Comparison of ENCODE assay signal across 1 cellular context in genomic region chr17:73595931-73596330, GRCh38.
TF ChIP-seq lines count a peak whose summit lies in the region.

No MANE protein-coding gene starts in this region.

TF ChIP-seq in HCT116, 20 proteins besides CTCF, POLR2A, EP300 and RAD21:
- TF ChIP-seq YY1 (IDR thresholded peaks at IDR 0.05; ENCODE audit: extremely low read depth, insufficient replicate concordance, low read depth, low read length), result no peak
- TF ChIP-seq ZNF274 (IDR thresholded peaks at IDR 0.05; ENCODE audit: low read depth, low read length), result no peak
- TF ChIP-seq CEBPB (IDR thresholded peaks at IDR 0.05; ENCODE audit: low read depth), result no peak
- TF ChIP-seq ELF1 (IDR thresholded peaks at IDR 0.05; ENCODE audit: borderline replicate concordance, low read depth), result no peak
- TF ChIP-seq, protein P1, sequence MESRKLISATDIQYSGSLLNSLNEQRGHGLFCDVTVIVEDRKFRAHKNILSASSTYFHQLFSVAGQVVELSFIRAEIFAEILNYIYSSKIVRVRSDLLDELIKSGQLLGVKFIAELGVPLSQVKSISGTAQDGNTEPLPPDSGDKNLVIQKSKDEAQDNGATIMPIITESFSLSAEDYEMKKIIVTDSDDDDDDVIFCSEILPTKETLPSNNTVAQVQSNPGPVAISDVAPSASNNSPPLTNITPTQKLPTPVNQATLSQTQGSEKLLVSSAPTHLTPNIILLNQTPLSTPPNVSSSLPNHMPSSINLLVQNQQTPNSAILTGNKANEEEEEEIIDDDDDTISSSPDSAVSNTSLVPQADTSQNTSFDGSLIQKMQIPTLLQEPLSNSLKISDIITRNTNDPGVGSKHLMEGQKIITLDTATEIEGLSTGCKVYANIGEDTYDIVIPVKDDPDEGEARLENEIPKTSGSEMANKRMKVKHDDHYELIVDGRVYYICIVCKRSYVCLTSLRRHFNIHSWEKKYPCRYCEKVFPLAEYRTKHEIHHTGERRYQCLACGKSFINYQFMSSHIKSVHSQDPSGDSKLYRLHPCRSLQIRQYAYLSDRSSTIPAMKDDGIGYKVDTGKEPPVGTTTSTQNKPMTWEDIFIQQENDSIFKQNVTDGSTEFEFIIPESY (IDR thresholded peaks at IDR 0.05; ENCODE audit: extremely low read depth, insufficient replicate concordance, low read length), result no peak
- TF ChIP-seq EGR1 (IDR thresholded peaks at IDR 0.05; ENCODE audit: low read depth), result no peak
- TF ChIP-seq JUND (IDR thresholded peaks at IDR 0.05), result no peak
- no peak for TF ChIP-seq MAX (IDR thresholded peaks at IDR 0.05)
